In genomic region chr12:96986883-96987523, GRCh38 we compare ENCODE assay signal across 8 cellular contexts.
DNase-seq lines count a peak whose midpoint lies in the region; ATAC-seq and TF ChIP-seq lines count a peak whose summit lies in the region.

No MANE protein-coding gene starts in this region.

- 57% methylated on average over 2 of the region's 2 CpGs for WGBS in right cardiac atrium

- no peak for TF ChIP-seq POLR2A in NB4 (IDR thresholded peaks at IDR 0.05; ENCODE audit: extremely low read depth, insufficient read length)

- no peak overlapping the region for H3K27ac ChIP-seq in cardiac muscle cell
- no peak overlapping the region for H3K27ac ChIP-seq in right cardiac atrium (ENCODE audit: low read length)

- peaks cover 24% of the 10 kb centered on the region for H3K27me3 ChIP-seq in cardiac muscle cell
- no peaks in the 10 kb centered on the region for H3K27me3 ChIP-seq in right cardiac atrium (ENCODE audit: control insufficient read depth, insufficient read depth)
- H3K27me3 ChIP-seq in MG63 = 0 out of 2 replicates have a peak, but pooled peaks cover 4% of the 10 kb centered on the region

- peaks cover 16% of the 10 kb centered on the region for H3K4me1 ChIP-seq in cardiac muscle cell (ENCODE audit: low read depth)
- H3K4me1 ChIP-seq in right cardiac atrium (ENCODE audit: control insufficient read depth, insufficient read depth, low read length) = no peaks in the 10 kb centered on the region

- H3K4me3 ChIP-seq in cardiac muscle cell = no peak overlapping the region
- no peak overlapping the region for H3K4me3 ChIP-seq in right cardiac atrium (ENCODE audit: low read length)
- H3K4me3 ChIP-seq in NB4 (ENCODE audit: low read depth, low read length) = no peak overlapping the region
- no peak overlapping the region for H3K4me3 ChIP-seq in WI38 (ENCODE audit: low read depth, low read length)
- H3K4me3 ChIP-seq in MG63 = no peak overlapping the region

- TF ChIP-seq CTCF in cardiac muscle cell (IDR thresholded peaks at IDR 0.05; ENCODE audit: low read depth, low read length) (peak; percentile 58), NB4 (IDR thresholded peaks at IDR 0.05; ENCODE audit: low read depth, low read length) (peak; percentile 65), WI38 (IDR thresholded peaks at IDR 0.05; ENCODE audit: low read depth, low read length) (peak; percentile 22; the same call in 1 of the 2 replicates)

- H3K36me3 ChIP-seq in cardiac muscle cell (no peaks in the 10 kb centered on the region), MG63 (no peaks in the 10 kb centered on the region)

- ATAC-seq in right cardiac atrium = no peak

- DNase-seq in cardiac muscle cell (ENCODE audit: low read depth in 1 of 2, low spot score in 1 of 2) (peak; percentile 45 to 46), right cardiac atrium (no peak), NB4 (ENCODE audit: low read depth) (peak; percentile 45), iPS-NIHi7 (ENCODE audit: extremely low spot score) (peak; percentile 39), MG63 (no peak), kidney glomerular epithelial cell (lab: John Stamatoyannopoulos, UW) (no peak)
- no peak for DNase-seq in activated CD4-positive, CD25-positive, alpha-beta regulatory T cell (lab: John Stamatoyannopoulos, UW)

- intact Hi-C loops in right cardiac atrium (cut with DNase I) = loop anchor here in 3 of 4 donors (5.0 to 10.0 kb wide), 3 partner anchors 318 to 412 kb away; no protein-coding TSS in a partner anchor

- H3K9me3 ChIP-seq in cardiac muscle cell (ENCODE audit: low read depth) (no peaks in the 10 kb centered on the region), right cardiac atrium (ENCODE audit: control insufficient read depth, low read length) (no peaks in the 10 kb centered on the region), MG63 (no peaks in the 10 kb centered on the region)

Comparison
In these comparisons a context has a peak if more than half of its experiments do, and no peak if none do; other contexts are left out.
1. DNase-seq: peak in cardiac muscle cell (2 of 2), NB4 (single experiment) and iPS-NIHi7 (single experiment); none in right cardiac atrium (0 of 3), MG63 (single experiment), kidney glomerular epithelial cell (single experiment) and activated CD4-positive, CD25-positive, alpha-beta regulatory T cell (0 of 4).
2. Peak in every context shown above with its lines, with median percentiles within 50 percentile points of each other: CTCF ChIP-seq.